In the genomic region with DNA sequence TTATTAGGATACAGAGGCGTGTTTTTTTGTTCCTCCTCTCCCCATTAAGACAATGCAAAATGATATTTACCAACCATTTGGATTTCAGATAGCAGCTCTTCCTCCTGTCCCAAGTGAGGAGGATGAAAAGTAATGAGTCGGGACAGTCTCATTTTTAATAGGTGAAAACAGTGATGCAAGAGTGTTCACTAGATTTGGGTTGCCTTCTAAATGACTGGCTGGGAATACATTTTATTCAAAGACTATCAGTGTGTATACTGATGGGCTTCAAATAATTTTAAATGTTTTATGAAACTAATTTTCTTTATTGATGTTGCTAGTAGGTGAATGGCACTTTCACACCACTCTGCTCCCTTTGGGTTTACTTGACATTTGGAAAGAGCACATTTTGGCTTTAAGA, we compare ENCODE assay signal across 8 cellular contexts. TPM values are rescaled to one million over a fixed set of nuclear protein-coding genes. Genes with fewer than 3 reads are reported as not detected.
DNase-seq lines count a peak whose midpoint lies in the region; ATAC-seq, FAIRE-seq and TF ChIP-seq lines count a peak whose summit lies in the region.

No MANE protein-coding gene starts in this region.

- TSS peak; percentile 34 for BruUV-seq in Calu3 (replicated peaks; lab: Mats Ljungman, UMichigan)
- BruUV-seq in PC-9 (replicated peaks; lab: Mats Ljungman, UMichigan) = no TSS peak
- BruUV-seq in endothelial cell of umbilical vein (replicated peaks; lab: Mats Ljungman, UMichigan) = TSS peak; percentile 32

- CTCF ChIA-PET in Calu3 (lab: Charles Lee) (interaction anchor here (0.6 to 1.2 kb wide), 3 partner anchors 29 to 932 kb away, joined by 3 to 5 read pairs (median 4); no protein-coding TSS in a partner anchor), PC-9 (lab: Charles Lee) (interaction anchor here (0.6 kb wide), 1 partner anchor 1111 kb away, joined by 6 read pairs; no protein-coding TSS in a partner anchor), endothelial cell of umbilical vein (lab: Charles Lee) (interaction anchor here (1.0 to 2.1 kb wide), 3 partner anchors 63 to 253 kb away, joined by 3 to 8 read pairs (median 4); partner anchors contain the start of gene KCNH1)

- H2AFZ ChIP-seq in PC-9 = peak overlapping the region; percentile 80
- H2AFZ ChIP-seq in endothelial cell of umbilical vein (ENCODE audit: low read depth, low read length) = peak overlapping the region; percentile 24

- ATAC-seq in pancreas (no peak), sciatic nerve (no peak), HG03469 (IDR thresholded peaks at IDR 0.05; ENCODE audit: unreplicated experiment) (no peak)

- H3K79me2 ChIP-seq in PC-9 (ENCODE audit: low read depth) = peaks cover 17% of the 10 kb centered on the region
- peaks cover 11% of the 10 kb centered on the region for H3K79me2 ChIP-seq in endothelial cell of umbilical vein (ENCODE audit: control insufficient read depth, insufficient read depth, low read length)

- intact Hi-C loops in Calu3 (cut with micrococcal nuclease; ENCODE audit: unreplicated experiment) (loop anchor here (5.0 kb wide), 2 partner anchors 36 to 124 kb away; no protein-coding TSS in a partner anchor), PC-9 (cut with micrococcal nuclease; ENCODE audit: unreplicated experiment) (no loop called here), endothelial cell of umbilical vein (cut with micrococcal nuclease) (loop anchor here (1.0 to 2.0 kb wide), 2 partner anchors 380 to 822 kb away; no protein-coding TSS in a partner anchor), pancreas (cut with DNase I) (no loop called here), sciatic nerve (cut with DNase I) (no loop called here)

- H3K4me1 ChIP-seq in PC-9 (replicated peaks; ENCODE audit: insufficient read depth) (peaks cover 20% of the 10 kb centered on the region), endothelial cell of umbilical vein (ENCODE audit: control insufficient read depth, extremely low read depth, insufficient read depth, low read length) (peaks cover 13% of the 10 kb centered on the region), pancreas (peaks cover 7 to 13% (median 9%) of the 10 kb centered on the region in 3 donors)

- no peaks in the 10 kb centered on the region for H3K27me3 Mint-ChIP-seq in Calu3 (ENCODE audit: unreplicated experiment)

- peaks cover 18% of the 10 kb centered on the region for H3K4me1 Mint-ChIP-seq in Calu3 (ENCODE audit: low read depth, unreplicated experiment)

- in situ Hi-C loops in G401 (cut with HindIII; ENCODE audit: low sequenced_read_pairs) = no loop called here

- H3K36me3 Mint-ChIP-seq in Calu3 (ENCODE audit: insufficient read depth, unreplicated experiment) = peaks cover 51% of the 10 kb centered on the region

- H3F3A ChIP-seq in PC-9 (ENCODE audit: insufficient read depth, low read depth) = peaks cover 25% of the 10 kb centered on the region

- H3K9me2 ChIP-seq in PC-9 (ENCODE audit: insufficient read depth) = no peaks in the 10 kb centered on the region

- H4K20me1 ChIP-seq in PC-9 (ENCODE audit: insufficient read depth) (no peaks in the 10 kb centered on the region; the same call in 1 of the 2 replicates), endothelial cell of umbilical vein (replicated peaks; ENCODE audit: control insufficient read depth, extremely low read depth, insufficient read depth, low read length) (no peaks in the 10 kb centered on the region)

- H3K9me1 ChIP-seq in endothelial cell of umbilical vein (replicated peaks; ENCODE audit: control insufficient read depth, extremely low read depth, insufficient read depth, low read length) = no peaks in the 10 kb centered on the region

- H3K4me2 ChIP-seq in PC-9 (peak overlapping the region; percentile 79), endothelial cell of umbilical vein (ENCODE audit: insufficient read depth, low read length) (peak overlapping the region; percentile 40)

- WGBS in pancreas, 2 donors = 21 to 23% methylated on average over 2 of the region's 2 CpGs

- dilution Hi-C loops in endothelial cell of umbilical vein (cut with MboI; ENCODE audit: extremely low pct_ligation_motif_present, low sequenced_read_pairs) = no loop called here

- no peak for TF ChIP-seq POLR2A in endothelial cell of umbilical vein (IDR thresholded peaks at IDR 0.05; ENCODE audit: low read depth, low read length)

- POLR2A ChIA-PET in PC-9 (lab: Charles Lee; ENCODE audit: unreplicated experiment) = interaction anchor here (0.6 kb wide), 1 partner anchor 74 kb away, joined by 3 read pairs; no protein-coding TSS in a partner anchor
- POLR2A ChIA-PET in endothelial cell of umbilical vein (lab: Charles Lee) = no interaction called here

- H3K27ac ChIP-seq in PC-9 = peak overlapping the region; percentile 9; the same call in 1 of the 2 replicates
- no peak overlapping the region for H3K27ac ChIP-seq in endothelial cell of umbilical vein (ENCODE audit: insufficient read depth, low read depth, low read length)
- H3K27ac ChIP-seq in pancreas = peak overlapping the region; percentile 63 to 98 (median 86)

- peaks cover 11% of the 10 kb centered on the region; the same call in 1 of the 2 replicates for H3K36me3 ChIP-seq in PC-9 (ENCODE audit: low read depth)
- H3K36me3 ChIP-seq in endothelial cell of umbilical vein (ENCODE audit: control insufficient read depth in 2 of 2, extremely low read depth in 1 of 2, insufficient read depth in 2 of 2, low read length in 2 of 2) = no peaks in the 10 kb centered on the region
- no peaks in the 10 kb centered on the region for H3K36me3 ChIP-seq in pancreas

- H3K9me3 ChIP-seq in PC-9 (ENCODE audit: insufficient read depth, low read depth) = no peaks in the 10 kb centered on the region
- H3K9me3 ChIP-seq in endothelial cell of umbilical vein (replicated peaks; ENCODE audit: control insufficient read depth, insufficient read depth, low read length) = no peaks in the 10 kb centered on the region
- H3K9me3 ChIP-seq in pancreas = no peaks in the 10 kb centered on the region

- peak overlapping the region; percentile 68 for H3K9ac ChIP-seq in endothelial cell of umbilical vein (replicated peaks; ENCODE audit: extremely low read depth, insufficient read depth, low read length)

- no peaks in the 10 kb centered on the region for H3K27me3 ChIP-seq in PC-9 (ENCODE audit: insufficient read depth, low read depth)
- no peaks in the 10 kb centered on the region for H3K27me3 ChIP-seq in endothelial cell of umbilical vein (ENCODE audit: control insufficient read depth in 2 of 2, insufficient read depth in 2 of 2, low read length in 2 of 2)
- H3K27me3 ChIP-seq in pancreas = peaks cover 0 to 5% (median 0%) of the 10 kb centered on the region in 4 donors

- H3K4me3 Mint-ChIP-seq in Calu3 (ENCODE audit: low read depth, unreplicated experiment) = peak overlapping the region; percentile 70

- TF ChIP-seq CTCF in Calu3 (IDR thresholded peaks at IDR 0.05; ENCODE audit: unreplicated experiment) (no peak), PC-9 (conservative IDR thresholded peaks at IDR 0.05) (no peak), endothelial cell of umbilical vein (IDR thresholded peaks at IDR 0.05; ENCODE audit: extremely low read depth in 1 of 2, insufficient read depth in 1 of 2, low read depth in 1 of 2, low read length in 2 of 2) (no peak), pancreas (IDR thresholded peaks at IDR 0.05) (no peak)

- FAIRE-seq in endothelial cell of umbilical vein (lab: Jason Lieb, UNC) (no peak), pancreas (lab: Jason Lieb, UNC) (no peak)

- DNase-seq in Calu3 (no peak), PC-9 (no peak), endothelial cell of umbilical vein (ENCODE audit: low read depth, low spot score) (no peak), pancreas (no peak), sciatic nerve (ENCODE audit: low spot score) (no peak), G401 (ENCODE audit: low spot score) (no peak), NCI-H2029 (lab: John Stamatoyannopoulos, UW) (no peak)

- H3K27ac Mint-ChIP-seq in Calu3 (ENCODE audit: unreplicated experiment) = peak overlapping the region; percentile 80

- H3K4me3 ChIP-seq in PC-9 = peak overlapping the region; percentile 98
- peak overlapping the region in 2 of 3 experiments; percentile 84 to 86 for H3K4me3 ChIP-seq in endothelial cell of umbilical vein (replicated peaks in 1 of 3; ENCODE audit: insufficient read depth in 1 of 3, low read depth in 1 of 3, low read length in 3 of 3)
- H3K4me3 ChIP-seq in pancreas = peak overlapping the region; percentile 81 to 91 (median 87)

- no peaks in the 10 kb centered on the region for H3K9me3 Mint-ChIP-seq in Calu3 (ENCODE audit: low read depth, unreplicated experiment)

TF ChIP-seq in endothelial cell of umbilical vein, 7 proteins besides CTCF, POLR2A, EP300 and RAD21:
- no peak for TF ChIP-seq FOS (IDR thresholded peaks at IDR 0.05; ENCODE audit: borderline replicate concordance, insufficient read depth, low read length)
- TF ChIP-seq JUN (IDR thresholded peaks at IDR 0.05; ENCODE audit: borderline replicate concordance, insufficient read depth, insufficient read length, low read depth) = no peak
- no peak for TF ChIP-seq EZH2 (IDR thresholded peaks at IDR 0.05; ENCODE audit: borderline replicate concordance, low read depth, low read length, severe bottlenecking)
- TF ChIP-seq GATA2 (IDR thresholded peaks at IDR 0.05; ENCODE audit: insufficient read depth, insufficient read length, low read depth, low read length) = no peak
- no peak for TF ChIP-seq POLR2AphosphoS5 (IDR thresholded peaks at IDR 0.05; ENCODE audit: insufficient read depth, low read depth, low read length)
- TF ChIP-seq, protein P1, sequence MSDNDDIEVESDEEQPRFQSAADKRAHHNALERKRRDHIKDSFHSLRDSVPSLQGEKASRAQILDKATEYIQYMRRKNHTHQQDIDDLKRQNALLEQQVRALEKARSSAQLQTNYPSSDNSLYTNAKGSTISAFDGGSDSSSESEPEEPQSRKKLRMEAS (IDR thresholded peaks at IDR 0.05; ENCODE audit: insufficient read depth, insufficient read length) = no peak
- no peak for TF ChIP-seq MYC (IDR thresholded peaks at IDR 0.05; ENCODE audit: low read depth, low read length)

RNA-seq across cellular contexts. Expression of gene RCOR3, which starts 2.1 kb away (rescaled TPM):
- 48.0 and 54.1 TPM in 2 replicates for total RNA-seq in Calu3 (2022)
- total RNA-seq in PC-9 (2021) = 42.1 and 48.7 TPM in 2 replicates
- 34.0 and 35.7 TPM in 2 replicates for total RNA-seq in endothelial cell of umbilical vein
- 24.2 and 26.4 TPM in 2 replicates for polyA plus RNA-seq in endothelial cell of umbilical vein
- polyA plus RNA-seq in endothelial cell of umbilical vein (2011; cell fraction: cytosol; rRNA removed) = 14.7 and 16.9 TPM in 2 replicates
- polyA plus RNA-seq in endothelial cell of umbilical vein (2011; cell fraction: nucleus; rRNA removed) = 75.0 and 96.9 TPM in 2 replicates
- 21.8 and 23.7 TPM in 2 replicates for polyA plus RNA-seq in endothelial cell of umbilical vein (2012)
- 38.4 and 51.0 TPM in 2 replicates for polyA minus RNA-seq in endothelial cell of umbilical vein
- 20.3 TPM for polyA minus RNA-seq in endothelial cell of umbilical vein (2011; cell fraction: cytosol; rRNA and poly(A)+ RNA removed)
- polyA minus RNA-seq in endothelial cell of umbilical vein (2011; cell fraction: nucleus; rRNA and poly(A)+ RNA removed) = 103 and 137 TPM in 2 replicates
- total RNA-seq in pancreas = 10 to 100 TPM; 19.0 to 34.6 (median 25.5) TPM
- polyA plus RNA-seq in pancreas = 10 to 100 TPM; 23.1 to 28.8 TPM
- 86.3 TPM for total RNA-seq in sciatic nerve
- total RNA-seq in G401 (2014; rRNA removed; shearing (Covaris generic)) = 8.1 TPM in 2 replicates

Comparison
In these comparisons a context has a peak if more than half of its experiments do, and no peak if none do; other contexts are left out.
1. intact Hi-C loops: an anchor here in Calu3 (5.0 kb wide) and endothelial cell of umbilical vein (1.0 to 2.0 kb wide); none called in PC-9, pancreas and sciatic nerve.